In the genomic region with DNA sequence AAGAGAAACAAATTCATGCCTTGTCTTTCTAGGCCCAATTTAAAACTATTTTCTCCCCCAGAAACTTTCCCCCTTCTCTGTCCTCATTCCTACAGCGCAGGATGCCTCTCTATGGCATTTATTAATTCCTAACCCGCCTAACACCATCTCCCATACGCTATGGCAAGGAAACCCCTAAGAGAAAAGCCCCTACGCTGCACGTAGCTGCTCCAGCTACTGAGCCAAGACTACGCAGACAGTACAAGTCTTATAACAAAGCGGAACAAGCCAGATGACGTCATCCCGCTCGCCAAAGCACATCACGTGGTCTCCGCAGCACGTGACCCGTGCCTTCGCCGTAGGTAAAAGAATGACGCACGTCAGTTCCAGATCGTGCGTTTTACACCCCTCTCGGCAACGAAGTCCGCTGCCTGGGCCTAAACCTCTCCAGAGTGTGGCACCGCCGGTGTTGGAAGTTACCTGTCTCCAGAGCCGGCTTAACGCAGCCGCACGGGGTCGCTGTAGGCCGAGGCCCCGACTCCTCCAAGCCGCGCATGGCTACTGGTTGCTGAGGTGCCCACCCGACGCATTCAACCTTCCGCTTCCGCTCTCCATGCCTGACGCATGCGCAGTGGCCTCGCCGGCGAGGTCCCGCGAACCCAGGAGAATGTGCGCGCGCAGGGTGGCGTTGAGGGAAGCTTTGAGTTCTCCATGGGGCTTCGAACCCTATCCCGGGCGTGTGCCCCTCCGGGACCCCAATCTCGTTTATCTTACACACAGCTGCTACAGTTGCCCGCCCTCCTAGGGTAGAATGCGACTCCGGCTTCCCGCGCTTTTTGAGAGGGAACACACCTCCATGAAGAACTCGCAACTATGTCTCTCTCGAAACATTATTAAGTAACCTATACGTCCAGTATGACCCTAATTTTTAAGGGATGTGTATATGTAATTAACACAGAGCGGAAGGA, we compare ENCODE assay signal across 8 cellular contexts. TPM values are rescaled to one million over a fixed set of nuclear protein-coding genes. Genes with fewer than 3 reads are reported as not detected.
A peak's percentile ranks its signal among the peaks of the same experiment; 100 is the strongest.
DNase-seq lines count a peak whose midpoint lies in the region; ATAC-seq, FAIRE-seq and TF ChIP-seq lines count a peak whose summit lies in the region.

A gene with protein sequence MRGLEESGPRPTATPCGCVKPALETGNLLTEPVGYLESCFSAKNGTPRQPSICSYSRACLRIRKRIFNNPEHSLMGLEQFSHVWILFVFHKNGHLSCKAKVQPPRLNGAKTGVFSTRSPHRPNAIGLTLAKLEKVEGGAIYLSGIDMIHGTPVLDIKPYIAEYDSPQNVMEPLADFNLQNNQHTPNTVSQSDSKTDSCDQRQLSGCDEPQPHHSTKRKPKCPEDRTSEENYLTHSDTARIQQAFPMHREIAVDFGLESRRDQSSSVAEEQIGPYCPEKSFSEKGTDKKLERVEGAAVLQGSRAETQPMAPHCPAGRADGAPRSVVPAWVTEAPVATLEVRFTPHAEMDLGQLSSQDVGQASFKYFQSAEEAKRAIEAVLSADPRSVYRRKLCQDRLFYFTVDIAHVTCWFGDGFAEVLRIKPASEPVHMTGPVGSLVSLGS (minus strand): TSS at position 542 of the 947 bp plus-strand sequence. CDS start 7 bp downstream, at position 535.

- H3K4me1 ChIP-seq in heart right ventricle (peaks cover 6 to 43% (median 17%) of the 10 kb centered on the region in 9 donors), upper lobe of left lung (peaks cover 19 to 44% (median 24%) of the 10 kb centered on the region in 4 donors)

- 0 to 1% (median 0%) methylated on average over 63 of the region's 63 CpGs for WGBS in adipose tissue, 3 donors
- 0% methylated on average over 63 of the region's 63 CpGs for WGBS in heart right ventricle, 2 donors
- whole genome bisulfite sequencing in upper lobe of left lung, 2 donors = 0 to 1% methylated on average over 26 to 53 of the region's 63 CpGs

- TF ChIP-seq EP300 in upper lobe of left lung (IDR thresholded peaks at IDR 0.05) = peak in 2 of 4 donors; percentile 51 to 93

- peak; percentile 93 for ATAC-seq in HG02840 (IDR thresholded peaks at IDR 0.05; ENCODE audit: low FRiP score, unreplicated experiment)
- ATAC-seq in heart right ventricle = peak; percentile 95 to 98 (median 97)
- peak; percentile 96 to 97 for ATAC-seq in upper lobe of left lung (ENCODE audit: low FRiP score in 2 of 2)

- H3K9me3 ChIP-seq in heart right ventricle = no peaks in the 10 kb centered on the region
- H3K9me3 ChIP-seq in upper lobe of left lung = no peaks in the 10 kb centered on the region

- FAIRE-seq in GM12891 (lab: Jason Lieb, UNC) = peak; percentile 100

- H3K4me3 ChIP-seq in heart right ventricle (peak within 1 kb of the TSS; percentile 44 to 79 (median 64)), upper lobe of left lung (peak within 1 kb of the TSS; percentile 23 to 63 (median 53))

- TF ChIP-seq POLR2A in GM12891 (IDR thresholded peaks at IDR 0.05; ENCODE audit: low read depth, low read length) (peak; percentile 99), upper lobe of left lung (IDR thresholded peaks at IDR 0.05) (peak; percentile 90 to 96 (median 92))

- DNase-seq in GM12891 (ENCODE audit: insufficient read length, low spot score) = peak; percentile 70
- DNase-seq in NCI-H1436 (lab: John Stamatoyannopoulos, UW) = peak; percentile 96
- DNase-seq in T follicular helper cell (ENCODE audit: low read depth) = peak; percentile 96
- peak; percentile 97 to 99 for DNase-seq in heart right ventricle
- DNase-seq in posterior cingulate gyrus = peak; percentile 92 to 99 (median 95)
- DNase-seq in upper lobe of left lung = peak; percentile 97 to 99

- H3K36me3 ChIP-seq in heart right ventricle (no peaks in the 10 kb centered on the region), upper lobe of left lung (no peaks in the 10 kb centered on the region)

- TF ChIP-seq CTCF in heart right ventricle (IDR thresholded peaks at IDR 0.05) (peak; percentile 38 to 94 (median 75)), upper lobe of left lung (IDR thresholded peaks at IDR 0.05) (peak; percentile 37 to 96 (median 80))

- H3K27ac ChIP-seq in adipose tissue (ENCODE audit: low read depth, low read length) (peak within 1 kb of the TSS; percentile 85), heart right ventricle (peak within 1 kb of the TSS; percentile 90 to 100 (median 96)), upper lobe of left lung (peak within 1 kb of the TSS; percentile 96 to 100 (median 98))

- intact Hi-C loops in heart right ventricle (cut with DNase I) (loop anchor here (1.0 to 10.0 kb wide), 13 partner anchors 61 to 341 kb away; a partner anchor contains a TSS), posterior cingulate gyrus (cut with DNase I) (loop anchor here (2.0 kb wide), 2 partner anchors 61 to 341 kb away; a partner anchor contains a TSS)

- H3K27me3 ChIP-seq in heart right ventricle (peaks cover 0 to 15% (median under 1%) of the 10 kb centered on the region in 7 donors), upper lobe of left lung (no peaks in the 10 kb centered on the region)

TF ChIP-seq in GM12891, 5 proteins besides CTCF, POLR2A, EP300 and RAD21:
- TF ChIP-seq PAX5 (IDR thresholded peaks at IDR 0.05; ENCODE audit: insufficient read depth, low read length, severe bottlenecking) = no peak
- peak; percentile 88 for TF ChIP-seq POU2F2 (IDR thresholded peaks at IDR 0.05; ENCODE audit: low read depth, low read length)
- peak; percentile 63 for TF ChIP-seq SPI1 (IDR thresholded peaks at IDR 0.05; ENCODE audit: low read depth, low read length)
- TF ChIP-seq TAF1 (IDR thresholded peaks at IDR 0.05; ENCODE audit: low read depth, low read length) = peak; percentile 75; the same call in 1 of the 2 replicates
- TF ChIP-seq POLR2AphosphoS5 (IDR thresholded peaks at IDR 0.05; ENCODE audit: low read depth, low read length) = peak; percentile 93

RNA-seq across cellular contexts. Expression of the gene that starts here (rescaled TPM):
- polyA plus RNA-seq in GM12891 (2012; ENCODE audit: low read depth, missing spikeins) = 9.2 TPM
- polyA plus RNA-seq in adipose tissue (10 to 100 TPM in 1 of 3 donors, 1 to 10 TPM in 2; 5.8 to 11.5 (median 6.9) TPM), heart right ventricle (1 to 10 TPM; 4.4 to 6.0 TPM)
- total RNA-seq in heart right ventricle (10 to 100 TPM in 3 of 10 donors, 1 to 10 TPM in 7; 7.4 to 12.8 (median 8.2) TPM), upper lobe of left lung (10 to 100 TPM; 18.1 to 68.1 (median 37.7) TPM)

Comparison
In these comparisons a context has a peak if more than half of its experiments do, and no peak if none do; other contexts are left out.
1. Peak in every context shown above with its lines: DNase-seq, ATAC-seq, H3K4me3 ChIP-seq and H3K27ac ChIP-seq.